ENCODE assay signal across 8 cellular contexts in genomic region chr10:59181668-59182067, GRCh38. TPM values are rescaled to one million over a fixed set of nuclear protein-coding genes. Genes with fewer than 3 reads are reported as not detected.
DNase-seq lines count a peak whose midpoint lies in the region; ATAC-seq, FAIRE-seq and TF ChIP-seq lines count a peak whose summit lies in the region.

No MANE protein-coding gene starts in this region.

- peak; percentile 40 for FAIRE-seq in urothelium cell line (lab: Jason Lieb, UNC)

- TF ChIP-seq POLR2A in adrenal gland (IDR thresholded peaks at IDR 0.05), result no peak

- 8 to 19% (median 15%) methylated on average over 2 of the region's 2 CpGs for WGBS in adrenal gland, 4 donors

- peaks cover 0 to 4% of the 10 kb centered on the region in 2 donors for H3K4me1 ChIP-seq in adrenal gland (replicated peaks in 1 of 2)

- H3K9me3 ChIP-seq in adrenal gland (replicated peaks in 1 of 3), result no peaks in the 10 kb centered on the region

- no peak overlapping the region for H3K27ac ChIP-seq in adrenal gland

- no peaks in the 10 kb centered on the region for H3K36me3 ChIP-seq in adrenal gland (replicated peaks in 1 of 2)

- TF ChIP-seq CTCF in adrenal gland (IDR thresholded peaks at IDR 0.05), result peak; percentile 29 to 64 (median 56)

- DNase-seq in COLO829 (ENCODE audit: low spot score), result peak; percentile 15
- DNase-seq in NAMALWA (ENCODE audit: low spot score), result peak; percentile 52
- peak in 3 of 7 donors; percentile 7 to 21 (median 14) for DNase-seq in adrenal gland
- peak; percentile 66 for DNase-seq in iris pigment epithelial cell (ENCODE audit: low read depth)
- DNase-seq in urothelium cell line (ENCODE audit: low spot score), result peak; percentile 55
- no peak for DNase-seq in activated effector memory CD4-positive, alpha-beta T cell treated with anti-CD3 and anti-CD28 coated beads, Interleukin-2, amount 50 U/mL, for 16 hours
- no peak for DNase-seq in activated CD4-positive, CD25-positive, alpha-beta regulatory T cell (lab: John Stamatoyannopoulos, UW)

- H3K4me3 ChIP-seq in adrenal gland, result no peak overlapping the region

- intact Hi-C loops in adrenal gland (cut with DNase I), result loop anchor here in 1 of 2 donors (5.0 kb wide), 2 partner anchors 229 to 399 kb away; no protein-coding TSS in a partner anchor

- no peaks in the 10 kb centered on the region for H3K27me3 ChIP-seq in adrenal gland

- ATAC-seq in GM19467 (IDR thresholded peaks at IDR 0.05; ENCODE audit: unreplicated experiment), result peak; percentile 56

RNA-seq across cellular contexts. Expression of gene PHYHIPL, which starts 5.2 kb away (rescaled TPM):
- 10 to 100 TPM in 7 of 8 donors, 1 to 10 TPM in 1; 6.3 to 59.5 (median 31.3) TPM for total RNA-seq in adrenal gland
- 10 to 100 TPM in 2 of 3 donors, 1 to 10 TPM in 1; 7.2 to 20.0 (median 13.7) TPM for polyA plus RNA-seq in adrenal gland

Comparison
In these comparisons a context has a peak if more than half of its experiments do, and no peak if none do; other contexts are left out.
1. DNase-seq: peak in COLO829 (single experiment), NAMALWA (single experiment), iris pigment epithelial cell (single experiment) and urothelium cell line (single experiment); none in activated effector memory CD4-positive, alpha-beta T cell treated with anti-CD3 and anti-CD28 coated beads, Interleukin-2, amount 50 U/mL, for 16 hours (single experiment) and activated CD4-positive, CD25-positive, alpha-beta regulatory T cell (0 of 4).